ENCODE assay signal across 8 cellular contexts in the genomic region with DNA sequence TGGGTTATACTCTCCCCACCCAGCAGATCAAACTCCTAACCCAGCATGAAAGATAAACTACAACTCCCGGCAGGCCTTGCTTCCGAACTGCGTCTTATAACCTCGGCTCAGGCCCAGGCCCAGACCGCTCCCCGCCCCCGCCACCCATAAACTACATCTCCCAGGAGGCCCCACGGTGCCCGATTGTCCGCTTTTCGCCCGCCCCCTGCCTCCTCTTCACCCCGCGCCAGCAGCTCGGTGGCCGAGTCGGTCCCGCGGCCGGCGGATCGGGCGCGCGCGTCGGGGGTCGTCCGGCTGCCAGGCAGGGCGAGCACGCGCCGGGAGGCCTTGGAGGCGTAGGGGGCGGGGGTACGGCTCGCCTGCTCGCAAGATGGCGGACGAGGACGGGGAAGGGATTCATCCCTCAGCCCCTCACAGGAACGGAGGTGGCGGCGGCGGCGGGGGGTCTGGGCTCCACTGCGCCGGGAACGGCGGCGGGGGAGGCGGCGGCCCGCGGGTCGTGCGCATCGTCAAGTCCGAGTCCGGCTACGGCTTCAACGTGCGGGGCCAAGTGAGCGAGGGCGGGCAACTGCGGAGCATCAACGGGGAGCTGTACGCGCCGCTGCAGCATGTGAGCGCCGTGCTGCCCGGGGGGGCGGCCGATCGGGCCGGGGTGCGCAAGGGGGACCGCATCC. TPM values are rescaled to one million over a fixed set of nuclear protein-coding genes. Genes with fewer than 3 reads are reported as not detected.
DNase-seq lines count a peak whose midpoint lies in the region; ATAC-seq, FAIRE-seq and TF ChIP-seq lines count a peak whose summit lies in the region.

TSS of gene SNX27 (plus strand) at position 219 of the 674 bp plus-strand sequence. CDS start at position 371, 152 bp downstream.

- H3K4ac ChIP-seq in trophoblast cell (ENCODE audit: low read depth, low read length) = peak within 1 kb of the TSS; percentile 75

- H3K27me3 ChIP-seq in trophoblast cell (ENCODE audit: insufficient read depth, low read length) (no peaks in the 10 kb centered on the region), tibial nerve (no peaks in the 10 kb centered on the region)

- peaks cover 49% of the 10 kb centered on the region for H3K4me1 Mint-ChIP-seq in activated naive CD8-positive, alpha-beta T cell treated with anti-CD3 and anti-CD28 coated beads, Interleukin-2, amount 50 U/mL, for 24 hours

- intact Hi-C loops in Right ventricle myocardium superior (cut with DNase I) = no loop called here

- peak within 1 kb of the TSS; percentile 98 for H4K8ac ChIP-seq in trophoblast cell (ENCODE audit: low read depth, low read length)

- peak within 1 kb of the TSS; percentile 97 for H3K18ac ChIP-seq in trophoblast cell (ENCODE audit: low read length)

- H4K12ac ChIP-seq in trophoblast cell (ENCODE audit: low read depth, low read length) = peak within 1 kb of the TSS; percentile 82

- H3K4me2 ChIP-seq in trophoblast cell (ENCODE audit: low read length) = peak within 1 kb of the TSS; percentile 55

- no peaks in the 10 kb centered on the region for H3K9me3 Mint-ChIP-seq in activated naive CD8-positive, alpha-beta T cell treated with anti-CD3 and anti-CD28 coated beads, Interleukin-2, amount 50 U/mL, for 24 hours

- no CpG with 5 or more reads among the region's 79 CpGs for WGBS in trophoblast cell (ENCODE audit: extremely low coverage, insufficient coverage, insufficient read length)
- WGBS in tibial nerve, 2 donors = 0 to 1% methylated on average over 48 to 61 of the region's 79 CpGs

- no peak for TF ChIP-seq EP300 in tibial nerve (IDR thresholded peaks at IDR 0.05)

- peak; percentile 69 for TF ChIP-seq POLR2A in GM12892 (IDR thresholded peaks at IDR 0.05; ENCODE audit: low read depth, low read length)
- TF ChIP-seq POLR2A in tibial nerve (IDR thresholded peaks at IDR 0.05) = peak; percentile 24 to 74

- peak in 2 of 5 experiments; percentile 13 to 27 for TF ChIP-seq CTCF in tibial nerve (IDR thresholded peaks at IDR 0.05)

- H3K27me3 Mint-ChIP-seq in activated naive CD8-positive, alpha-beta T cell treated with anti-CD3 and anti-CD28 coated beads, Interleukin-2, amount 50 U/mL, for 24 hours = peaks cover 11% of the 10 kb centered on the region

- DNase-seq in GM12892 (ENCODE audit: insufficient read length) (peak; percentile 91), NCI-H1436 treated with DMSO at 0.1 percent for 48 hours (lab: John Stamatoyannopoulos, UW) (peak; percentile 73), T follicular helper cell (ENCODE audit: low read depth) (peak; percentile 86), Right ventricle myocardium superior (peak; percentile 94), trophoblast cell (peak; percentile 88 to 89), tibial nerve (ENCODE audit: low spot score in 2 of 2) (peak; percentile 82 to 94)
- peak; percentile 87 for DNase-seq in activated naive CD8-positive, alpha-beta T cell treated with anti-CD3 and anti-CD28 coated beads, Interleukin-2, amount 50 U/mL, for 24 hours

- peak within 1 kb of the TSS; percentile 78 for H3K27ac ChIP-seq in trophoblast cell (ENCODE audit: low read depth, low read length)
- H3K27ac ChIP-seq in tibial nerve = peak within 1 kb of the TSS; percentile 91 to 98 (median 94)

- peaks cover 8% of the 10 kb centered on the region for H3K79me2 ChIP-seq in trophoblast cell (ENCODE audit: control insufficient read depth, insufficient read depth, low read length, poor library complexity)

- peaks cover 12% of the 10 kb centered on the region in 2 experiments for H3K4me1 ChIP-seq in trophoblast cell (ENCODE audit: control insufficient read depth in 1 of 2, insufficient read depth in 2 of 2, low read length in 2 of 2)
- H3K4me1 ChIP-seq in tibial nerve = peaks cover 0 to 55% (median 7%) of the 10 kb centered on the region in 4 donors

- no peaks in the 10 kb centered on the region for H3K9me3 ChIP-seq in trophoblast cell (ENCODE audit: insufficient read depth, low read depth, low read length)
- H3K9me3 ChIP-seq in tibial nerve = no peaks in the 10 kb centered on the region

- peak within 1 kb of the TSS; percentile 67 for H2BK12ac ChIP-seq in trophoblast cell (ENCODE audit: low read length)

- H2AK5ac ChIP-seq in trophoblast cell (ENCODE audit: low read length) = peak within 1 kb of the TSS; percentile 56

- no peaks in the 10 kb centered on the region for H3K36me3 ChIP-seq in trophoblast cell (ENCODE audit: control insufficient read depth in 1 of 2, insufficient read depth in 2 of 2, low read length in 2 of 2)
- no peaks in the 10 kb centered on the region for H3K36me3 ChIP-seq in tibial nerve

- peaks cover 3% of the 10 kb centered on the region for H3K36me3 Mint-ChIP-seq in activated naive CD8-positive, alpha-beta T cell treated with anti-CD3 and anti-CD28 coated beads, Interleukin-2, amount 50 U/mL, for 24 hours (ENCODE audit: low read depth)

- H3K4me3 ChIP-seq in trophoblast cell (ENCODE audit: low read depth, low read length) (peak within 1 kb of the TSS; percentile 98), tibial nerve (peak within 1 kb of the TSS; percentile 95 to 99 (median 96))

- H4K91ac ChIP-seq in trophoblast cell (ENCODE audit: low read depth, low read length) = peak within 1 kb of the TSS; percentile 98

- H2BK120ac ChIP-seq in trophoblast cell (ENCODE audit: insufficient read depth, low read length, poor library complexity) = peak within 1 kb of the TSS; percentile 94

- peak within 1 kb of the TSS; percentile 97 for H2AFZ ChIP-seq in trophoblast cell (ENCODE audit: insufficient read depth, low read length, poor library complexity)

- H3K23ac ChIP-seq in trophoblast cell (ENCODE audit: low read length) = no peak within 1 kb of the TSS

- H3K4me3 Mint-ChIP-seq in activated naive CD8-positive, alpha-beta T cell treated with anti-CD3 and anti-CD28 coated beads, Interleukin-2, amount 50 U/mL, for 24 hours = peak within 1 kb of the TSS; percentile 91

- ATAC-seq in HG02840 (IDR thresholded peaks at IDR 0.05; ENCODE audit: low FRiP score, unreplicated experiment) = peak; percentile 89
- ATAC-seq in activated naive CD8-positive, alpha-beta T cell treated with anti-CD3 and anti-CD28 coated beads, Interleukin-2, amount 50 U/mL, for 24 hours = peak; percentile 99
- ATAC-seq in Right ventricle myocardium superior (ENCODE audit: poor library complexity) = peak; percentile 97

- peak within 1 kb of the TSS; percentile 92 for H2BK5ac ChIP-seq in trophoblast cell (ENCODE audit: low read depth, low read length, poor library complexity)

- H3K14ac ChIP-seq in trophoblast cell (ENCODE audit: low read length) = peak within 1 kb of the TSS; percentile 95

- peak within 1 kb of the TSS; percentile 83 for H3K9ac ChIP-seq in trophoblast cell (ENCODE audit: low read length)

- peak; percentile 94 for FAIRE-seq in GM12892 (lab: Jason Lieb, UNC)

- H3K79me1 ChIP-seq in trophoblast cell (ENCODE audit: low read length) = peaks cover 13% of the 10 kb centered on the region

- H3K27ac Mint-ChIP-seq in activated naive CD8-positive, alpha-beta T cell treated with anti-CD3 and anti-CD28 coated beads, Interleukin-2, amount 50 U/mL, for 24 hours = peak within 1 kb of the TSS; percentile 91

RNA-seq across cellular contexts. Expression of gene SNX27, which starts in this region (rescaled TPM):
- 9.7 TPM for polyA plus RNA-seq in GM12892 (2012; ENCODE audit: missing spikeins)
- total RNA-seq in Right ventricle myocardium superior = 30.4 TPM
- polyA plus RNA-seq in trophoblast cell (2013) = 57.3 and 58.9 TPM in 2 replicates
- total RNA-seq in tibial nerve = 10 to 100 TPM; 35.7 to 44.6 (median 41.7) TPM

Comparison
In these comparisons a context has a peak if more than half of its experiments do, and no peak if none do; other contexts are left out.
1. Peak in every context shown above with its lines: DNase-seq, ATAC-seq, H3K4me3 ChIP-seq and H3K27ac ChIP-seq.